In genomic region chr13:21670883-21671792, GRCh38 we compare ENCODE assay signal across 8 cellular contexts. TPM values are rescaled to one million over a fixed set of nuclear protein-coding genes. Genes with fewer than 3 reads are reported as not detected.
DNase-seq lines count a peak whose midpoint lies in the region; ATAC-seq and TF ChIP-seq lines count a peak whose summit lies in the region.

Gene FGF9 (plus strand): TSS chr13:21671073. CDS start chr13:21671913, 840 bp downstream.

- H3K27ac ChIP-seq in coronary artery, result peak within 1 kb of the TSS in 1 of 2 donors; percentile 69
- H3K27ac ChIP-seq in left lung, result peak within 1 kb of the TSS; percentile 39 to 41

- no peaks in the 10 kb centered on the region for H3K36me3 ChIP-seq in left lung

- H3K4me3 ChIP-seq in AG09309 (ENCODE audit: control insufficient read depth, low read depth, low read length) (peak within 1 kb of the TSS; percentile 51), coronary artery (peak within 1 kb of the TSS; percentile 79), left lung (peak within 1 kb of the TSS; percentile 49 to 62)

- DNase-seq in AG09309 (ENCODE audit: low read depth), result peak; percentile 14
- DNase-seq in NCI-H226, result peak; percentile 73
- no peak for DNase-seq in coronary artery (ENCODE audit: low spot score)
- DNase-seq in left lung, result peak; percentile 77 to 94
- peak; percentile 80 for DNase-seq in stimulated activated CD4-positive, alpha-beta T cell treated with anti-CD3 and anti-CD28 coated beads, Interleukin-4, amount 100 ng/mL, for 1 hour

- intact Hi-C loops in left lung (cut with DNase I), result no loop called here

- TF ChIP-seq CTCF in AG09309 (IDR thresholded peaks at IDR 0.05; ENCODE audit: control insufficient read depth, insufficient read depth, low read depth, low read length, missing control alignments) (no peak), coronary artery (IDR thresholded peaks at IDR 0.05) (no peak), left lung (IDR thresholded peaks at IDR 0.05) (no peak)

- ATAC-seq in GM18858 (IDR thresholded peaks at IDR 0.05; ENCODE audit: unreplicated experiment) (peak; percentile 59), HG03045 (IDR thresholded peaks at IDR 0.05; ENCODE audit: unreplicated experiment) (peak; percentile 86), left lung (peak; percentile 87)
- peak; percentile 91 for ATAC-seq in activated CD4-positive, CD25-positive, alpha-beta regulatory T cell treated with anti-CD3 and anti-CD28 coated beads, Interleukin-2, amount 50 U/mL, for 24 hours

- H3K4me1 ChIP-seq in left lung, result peaks cover 26 to 68% of the 10 kb centered on the region in 2 donors

- no peaks in the 10 kb centered on the region for H3K9me3 ChIP-seq in left lung

- H3K27me3 ChIP-seq in left lung, result peaks cover 47 to 98% of the 10 kb centered on the region in 2 donors

RNA-seq across cellular contexts. Expression of gene FGF9, which starts in this region (rescaled TPM):
- 1 to 10 TPM; 1.6 to 2.0 TPM for total RNA-seq in left lung
